In genomic region chr7:100684534-100685042, GRCh38 we compare ENCODE assay signal across 1 cellular context.
TF ChIP-seq lines count a peak whose summit lies in the region.

No MANE protein-coding gene starts in this region.

TF ChIP-seq in K562, 482 proteins besides CTCF, POLR2A, EP300 and RAD21:
- TF ChIP-seq POLR2G (IDR thresholded peaks at IDR 0.05; ENCODE audit: low read depth, low read length): peak; percentile 2; the same call in 1 of the 2 replicates
- TF ChIP-seq ZNF174 (CRISPR knock-in tag; IDR thresholded peaks at IDR 0.05): no peak
- no peak for TF ChIP-seq HMG20A (CRISPR knock-in tag; conservative IDR thresholded peaks at IDR 0.05)
- peak; percentile 60 for TF ChIP-seq RBFOX2 (IDR thresholded peaks at IDR 0.05; ENCODE audit: low read depth, low read length)
- no peak for TF ChIP-seq HNRNPH1 (optimal IDR thresholded peaks at IDR 0.05; ENCODE audit: low read depth, low read length)
